In genomic region chr10:11208908-11209809, GRCh38 we compare ENCODE assay signal across 1 cellular context.
TF ChIP-seq lines count a peak whose summit lies in the region.

No MANE protein-coding gene starts in this region.

TF ChIP-seq in GM23338, 12 proteins besides CTCF, POLR2A, EP300 and RAD21 (continued from another document):
- TF ChIP-seq, protein P1, sequence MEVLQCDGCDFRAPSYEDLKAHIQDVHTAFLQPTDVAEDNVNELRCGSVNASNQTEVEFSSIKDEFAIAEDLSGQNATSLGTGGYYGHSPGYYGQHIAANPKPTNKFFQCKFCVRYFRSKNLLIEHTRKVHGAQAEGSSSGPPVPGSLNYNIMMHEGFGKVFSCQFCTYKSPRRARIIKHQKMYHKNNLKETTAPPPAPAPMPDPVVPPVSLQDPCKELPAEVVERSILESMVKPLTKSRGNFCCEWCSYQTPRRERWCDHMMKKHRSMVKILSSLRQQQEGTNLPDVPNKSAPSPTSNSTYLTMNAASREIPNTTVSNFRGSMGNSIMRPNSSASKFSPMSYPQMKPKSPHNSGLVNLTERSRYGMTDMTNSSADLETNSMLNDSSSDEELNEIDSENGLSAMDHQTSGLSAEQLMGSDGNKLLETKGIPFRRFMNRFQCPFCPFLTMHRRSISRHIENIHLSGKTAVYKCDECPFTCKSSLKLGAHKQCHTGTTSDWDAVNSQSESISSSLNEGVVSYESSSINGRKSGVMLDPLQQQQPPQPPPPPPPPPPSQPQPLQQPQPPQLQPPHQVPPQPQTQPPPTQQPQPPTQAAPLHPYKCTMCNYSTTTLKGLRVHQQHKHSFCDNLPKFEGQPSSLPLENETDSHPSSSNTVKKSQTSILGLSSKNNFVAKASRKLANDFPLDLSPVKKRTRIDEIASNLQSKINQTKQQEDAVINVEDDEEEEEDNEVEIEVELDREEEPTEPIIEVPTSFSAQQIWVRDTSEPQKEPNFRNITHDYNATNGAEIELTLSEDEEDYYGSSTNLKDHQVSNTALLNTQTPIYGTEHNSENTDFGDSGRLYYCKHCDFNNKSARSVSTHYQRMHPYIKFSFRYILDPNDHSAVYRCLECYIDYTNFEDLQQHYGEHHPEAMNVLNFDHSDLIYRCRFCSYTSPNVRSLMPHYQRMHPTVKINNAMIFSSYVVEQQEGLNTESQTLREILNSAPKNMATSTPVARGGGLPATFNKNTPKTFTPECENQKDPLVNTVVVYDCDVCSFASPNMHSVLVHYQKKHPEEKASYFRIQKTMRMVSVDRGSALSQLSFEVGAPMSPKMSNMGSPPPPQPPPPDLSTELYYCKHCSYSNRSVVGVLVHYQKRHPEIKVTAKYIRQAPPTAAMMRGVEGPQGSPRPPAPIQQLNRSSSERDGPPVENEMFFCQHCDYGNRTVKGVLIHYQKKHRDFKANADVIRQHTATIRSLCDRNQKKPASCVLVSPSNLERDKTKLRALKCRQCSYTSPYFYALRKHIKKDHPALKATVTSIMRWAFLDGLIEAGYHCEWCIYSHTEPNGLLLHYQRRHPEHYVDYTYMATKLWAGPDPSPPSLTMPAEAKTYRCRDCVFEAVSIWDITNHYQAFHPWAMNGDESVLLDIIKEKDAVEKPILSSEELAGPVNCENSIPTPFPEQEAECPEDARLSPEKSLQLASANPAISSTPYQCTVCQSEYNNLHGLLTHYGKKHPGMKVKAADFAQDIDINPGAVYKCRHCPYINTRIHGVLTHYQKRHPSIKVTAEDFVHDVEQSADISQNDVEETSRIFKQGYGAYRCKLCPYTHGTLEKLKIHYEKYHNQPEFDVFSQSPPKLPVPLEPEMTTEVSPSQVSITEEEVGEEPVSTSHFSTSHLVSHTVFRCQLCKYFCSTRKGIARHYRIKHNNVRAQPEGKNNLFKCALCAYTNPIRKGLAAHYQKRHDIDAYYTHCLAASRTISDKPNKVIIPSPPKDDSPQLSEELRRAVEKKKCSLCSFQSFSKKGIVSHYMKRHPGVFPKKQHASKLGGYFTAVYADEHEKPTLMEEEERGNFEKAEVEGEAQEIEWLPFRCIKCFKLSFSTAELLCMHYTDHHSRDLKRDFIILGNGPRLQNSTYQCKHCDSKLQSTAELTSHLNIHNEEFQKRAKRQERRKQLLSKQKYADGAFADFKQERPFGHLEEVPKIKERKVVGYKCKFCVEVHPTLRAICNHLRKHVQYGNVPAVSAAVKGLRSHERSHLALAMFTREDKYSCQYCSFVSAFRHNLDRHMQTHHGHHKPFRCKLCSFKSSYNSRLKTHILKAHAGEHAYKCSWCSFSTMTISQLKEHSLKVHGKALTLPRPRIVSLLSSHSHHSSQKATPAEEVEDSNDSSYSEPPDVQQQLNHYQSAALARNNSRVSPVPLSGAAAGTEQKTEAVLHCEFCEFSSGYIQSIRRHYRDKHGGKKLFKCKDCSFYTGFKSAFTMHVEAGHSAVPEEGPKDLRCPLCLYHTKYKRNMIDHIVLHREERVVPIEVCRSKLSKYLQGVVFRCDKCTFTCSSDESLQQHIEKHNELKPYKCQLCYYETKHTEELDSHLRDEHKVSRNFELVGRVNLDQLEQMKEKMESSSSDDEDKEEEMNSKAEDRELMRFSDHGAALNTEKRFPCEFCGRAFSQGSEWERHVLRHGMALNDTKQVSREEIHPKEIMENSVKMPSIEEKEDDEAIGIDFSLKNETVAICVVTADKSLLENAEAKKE (CRISPR knock-in tag; IDR thresholded peaks at IDR 0.05) = no peak
- TF ChIP-seq ZNF114 (CRISPR knock-in tag; IDR thresholded peaks at IDR 0.05) = no peak
- TF ChIP-seq POLR2AphosphoS5 (IDR thresholded peaks at IDR 0.05; ENCODE audit: low read depth) = no peak
- no peak for TF ChIP-seq NANOG (IDR thresholded peaks at IDR 0.05; ENCODE audit: borderline replicate concordance)
- TF ChIP-seq REST (IDR thresholded peaks at IDR 0.05; ENCODE audit: unreplicated experiment) = no peak
- no peak for TF ChIP-seq STAT1 (IDR thresholded peaks at IDR 0.05; ENCODE audit: unreplicated experiment)
